In the genomic region with DNA sequence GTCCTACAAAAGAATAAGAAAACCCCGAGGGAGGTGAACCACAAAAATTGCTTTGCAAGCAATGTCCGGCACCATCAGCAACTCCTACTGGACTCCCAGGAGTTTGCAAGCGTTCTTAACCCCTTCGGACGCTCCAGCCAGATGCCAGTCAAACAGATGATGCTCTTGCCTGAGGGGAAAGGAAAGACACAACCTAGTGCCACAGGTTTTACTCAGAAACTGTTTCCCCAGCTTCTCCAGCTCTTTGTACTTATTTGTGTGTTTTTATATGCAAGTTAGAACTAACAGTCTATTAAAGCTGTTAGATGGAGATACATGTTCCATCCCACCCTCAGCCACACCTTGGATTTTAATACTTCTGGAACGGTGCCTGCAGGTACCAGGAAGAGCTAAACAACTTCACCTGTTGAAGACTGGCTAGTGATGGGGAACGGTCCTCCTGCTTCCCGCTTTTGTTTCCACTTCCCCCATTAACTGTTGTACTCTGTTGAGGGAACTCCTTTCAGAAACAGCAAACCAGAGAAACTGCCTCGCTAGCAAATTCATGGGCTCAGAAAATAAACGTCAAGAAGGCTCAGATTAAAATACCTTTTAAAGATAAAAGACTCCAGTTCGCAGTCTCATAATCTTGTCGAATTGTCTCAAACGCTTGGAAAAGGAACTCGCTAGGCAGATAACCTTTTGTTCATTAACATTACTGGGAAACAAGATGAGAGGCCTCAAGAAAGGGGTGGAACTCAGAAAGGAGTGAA, we compare ENCODE assay signal across 8 cellular contexts. TPM values are rescaled to one million over a fixed set of nuclear protein-coding genes. Genes with fewer than 3 reads are reported as not detected.
DNase-seq lines count a peak whose midpoint lies in the region; ATAC-seq and TF ChIP-seq lines count a peak whose summit lies in the region.

No MANE protein-coding gene starts in this region.

- TF ChIP-seq POLR2A in HCT116 (IDR thresholded peaks at IDR 0.05; ENCODE audit: borderline replicate concordance, extremely low read depth, insufficient read depth, insufficient read length): no peak

- H3K36me3 ChIP-seq in CD8-positive, alpha-beta T cell (ENCODE audit: insufficient read depth, low read length): no peaks in the 10 kb centered on the region
- H3K36me3 ChIP-seq in HCT116 (ENCODE audit: control insufficient read depth in 1 of 2, insufficient read depth in 2 of 2, low read length in 2 of 2) (peaks cover 0 to under 1% of the 10 kb centered on the region in 2 experiments; a peak in 2 of 4 replicates), SK-N-MC (ENCODE audit: insufficient read depth, low read length) (no peaks in the 10 kb centered on the region; the same call in 1 of the 2 replicates), lung (ENCODE audit: control insufficient read depth in 2 of 2, insufficient read depth in 2 of 2, low read length in 2 of 2) (peaks cover 1 to 3% of the 10 kb centered on the region in 2 donors), tibial artery (no peaks in the 10 kb centered on the region)

- H4K20me1 ChIP-seq in HCT116 (ENCODE audit: insufficient read depth): peaks cover 3% of the 10 kb centered on the region; the same call in 1 of the 2 replicates

- H3K4me3 ChIP-seq in CD8-positive, alpha-beta T cell (ENCODE audit: low read depth, low read length): no peak overlapping the region
- H3K4me3 ChIP-seq in HCT116 (replicated peaks in 1 of 2; ENCODE audit: low read depth in 1 of 2, low read length in 2 of 2) (peak overlapping the region; percentile 55 to 62), SK-N-MC (peak overlapping the region; percentile 89), lung (peak overlapping the region; percentile 47), tibial artery (peak overlapping the region; percentile 85 to 90)

- CTCF ChIA-PET in CD8-positive, alpha-beta T cell (lab: Charles Lee): interaction anchor here (0.5 to 3.3 kb wide), 4 partner anchors 9 to 204 kb away, joined by 3 to 15 read pairs (median 6); no protein-coding TSS in a partner anchor
- CTCF ChIA-PET in HCT116 (lab: Charles Lee): interaction anchor here (0.6 to 2.5 kb wide), 2 partner anchors 9 to 30 kb away, joined by 3 to 18 read pairs; no protein-coding TSS in a partner anchor

- H3K9me3 Mint-ChIP-seq in CD8-positive, alpha-beta T cell: no peaks in the 10 kb centered on the region
- no peaks in the 10 kb centered on the region for H3K9me3 Mint-ChIP-seq in effector memory CD8-positive, alpha-beta T cell

- POLR2A ChIA-PET in CD8-positive, alpha-beta T cell (lab: Charles Lee): interaction anchor here (1.6 kb wide), 1 partner anchor 10 kb away, joined by 3 read pairs; no protein-coding TSS in a partner anchor
- POLR2A ChIA-PET in HCT116 (lab: Charles Lee): interaction anchor here (1.2 kb wide), 1 partner anchor 9 kb away, joined by 3 read pairs; no protein-coding TSS in a partner anchor

- H3K9ac ChIP-seq in HCT116 (ENCODE audit: low read length): peak overlapping the region; percentile 63
- H3K9ac ChIP-seq in SK-N-MC (ENCODE audit: insufficient read length): peak overlapping the region; percentile 95

- RAD21 ChIA-PET in HCT116 (lab: Charles Lee; ENCODE audit: low non-redundant PET in 1 of 2, low total read pairs in 2 of 2, uncharacterized antibody in 2 of 2, unreplicated experiment in 2 of 2): interaction anchor here in 1 of 2 experiments (1.2 kb wide), 1 partner anchor 9 kb away, joined by 3 read pairs; no protein-coding TSS in a partner anchor

- peaks cover 20% of the 10 kb centered on the region for H3K4me1 ChIP-seq in CD8-positive, alpha-beta T cell (ENCODE audit: insufficient read depth, low read length)
- peaks cover 11 to 22% of the 10 kb centered on the region in 2 experiments; a peak in 3 of 4 replicates for H3K4me1 ChIP-seq in HCT116 (ENCODE audit: control insufficient read depth in 1 of 2, insufficient read depth in 2 of 2, low read length in 2 of 2)
- peaks cover 1 to 13% of the 10 kb centered on the region in 2 donors for H3K4me1 ChIP-seq in lung (ENCODE audit: control insufficient read depth in 2 of 2, insufficient read depth in 2 of 2, low read length in 2 of 2)
- peaks cover 0 to 60% (median 14%) of the 10 kb centered on the region in 4 donors for H3K4me1 ChIP-seq in tibial artery

- no peaks in the 10 kb centered on the region for H3K9me3 ChIP-seq in CD8-positive, alpha-beta T cell (ENCODE audit: low read length)
- H3K9me3 ChIP-seq in HCT116 (ENCODE audit: control insufficient read depth in 1 of 2, insufficient read depth in 1 of 2, low read depth in 1 of 2, low read length in 2 of 2): no peaks in the 10 kb centered on the region
- no peaks in the 10 kb centered on the region for H3K9me3 ChIP-seq in SK-N-MC (ENCODE audit: low read depth, low read length)
- H3K9me3 ChIP-seq in lung (ENCODE audit: control insufficient read depth in 2 of 2, insufficient read depth in 1 of 2, low read length in 1 of 2): no peaks in the 10 kb centered on the region
- H3K9me3 ChIP-seq in tibial artery: no peaks in the 10 kb centered on the region

- intact Hi-C loops in CD8-positive, alpha-beta T cell (cut with DNase I, micrococcal nuclease): loop anchor here in 1 of 2 experiments (2.0 kb wide), 1 partner anchor 33 kb away; no protein-coding TSS in a partner anchor
- intact Hi-C loops in HCT116 (cut with micrococcal nuclease): loop anchor here (5.0 kb wide), 1 partner anchor 110 kb away; no protein-coding TSS in a partner anchor
- intact Hi-C loops in tibial artery (cut with DNase I; ENCODE audit: low total_unique reads): no loop called here

- BruUV-seq in HCT116 (replicated peaks; lab: Mats Ljungman, UMichigan): no TSS peak

- no peaks in the 10 kb centered on the region for H3K9me2 ChIP-seq in HCT116 (ENCODE audit: insufficient read depth)

- no peak for DNase-seq in CD8-positive, alpha-beta T cell
- DNase-seq in HCT116 (ENCODE audit: low read depth, low spot score): peak; percentile 61
- DNase-seq in SK-N-MC (ENCODE audit: low read depth, low spot score): no peak
- DNase-seq in effector memory CD8-positive, alpha-beta T cell: no peak
- DNase-seq in lung (ENCODE audit: low spot score): peak; percentile 40
- peak; percentile 48 to 76 for DNase-seq in tibial artery

- TF ChIP-seq CTCF in CD8-positive, alpha-beta T cell (IDR thresholded peaks at IDR 0.05): no peak
- peak in 2 of 3 experiments; percentile 53 to 56; a peak in 4 of 6 replicates for TF ChIP-seq CTCF in HCT116 (IDR thresholded peaks at IDR 0.05 in 2 of 3, conservative IDR thresholded peaks at IDR 0.05 in 1 of 3; ENCODE audit: borderline replicate concordance in 1 of 3, insufficient read depth in 1 of 3, low read depth in 2 of 3, low read length in 2 of 3)
- no peak for TF ChIP-seq CTCF in lung (IDR thresholded peaks at IDR 0.05; ENCODE audit: control extremely low read depth, extremely low read depth)
- TF ChIP-seq CTCF in tibial artery (IDR thresholded peaks at IDR 0.05): peak; percentile 40 to 47

- H3K36me3 Mint-ChIP-seq in CD8-positive, alpha-beta T cell: no peaks in the 10 kb centered on the region
- H3K36me3 Mint-ChIP-seq in effector memory CD8-positive, alpha-beta T cell (ENCODE audit: insufficient read depth): no peaks in the 10 kb centered on the region

- peaks cover 29% of the 10 kb centered on the region for H3K27me3 ChIP-seq in CD8-positive, alpha-beta T cell (ENCODE audit: insufficient read depth, low read length)
- H3K27me3 ChIP-seq in HCT116 (ENCODE audit: insufficient read depth, low read length) (no peaks in the 10 kb centered on the region), lung (ENCODE audit: control insufficient read depth, insufficient read depth) (no peaks in the 10 kb centered on the region), tibial artery (no peaks in the 10 kb centered on the region)

- H3K4me3 Mint-ChIP-seq in CD8-positive, alpha-beta T cell: peak overlapping the region; percentile 72
- peak overlapping the region; percentile 60 to 67 for H3K4me3 Mint-ChIP-seq in effector memory CD8-positive, alpha-beta T cell

- peaks cover 30% of the 10 kb centered on the region for H3K79me2 ChIP-seq in HCT116 (ENCODE audit: insufficient read depth, low read length)

- H3K27ac Mint-ChIP-seq in CD8-positive, alpha-beta T cell: no peak overlapping the region
- no peak overlapping the region for H3K27ac Mint-ChIP-seq in effector memory CD8-positive, alpha-beta T cell

- 0 out of 2 replicates have a peak, but pooled peaks have one; percentile 24 for TF ChIP-seq RAD21 in HCT116 (IDR thresholded peaks at IDR 0.05; ENCODE audit: low read depth)

- no peak overlapping the region for H3K27ac ChIP-seq in CD8-positive, alpha-beta T cell (ENCODE audit: low read depth, low read length)
- peak overlapping the region; percentile 71 for H3K27ac ChIP-seq in HCT116 (ENCODE audit: low read depth, low read length)
- H3K27ac ChIP-seq in SK-N-MC: peak overlapping the region; percentile 73
- H3K27ac ChIP-seq in lung (ENCODE audit: low read depth in 1 of 2, low read length in 1 of 2): peak overlapping the region; percentile 91 to 100
- peak overlapping the region; percentile 98 to 99 for H3K27ac ChIP-seq in tibial artery

- peaks cover 40% of the 10 kb centered on the region for H3K27me3 Mint-ChIP-seq in CD8-positive, alpha-beta T cell (ENCODE audit: low read depth)
- peaks cover 42 to 46% of the 10 kb centered on the region in 2 donors for H3K27me3 Mint-ChIP-seq in effector memory CD8-positive, alpha-beta T cell

- H2AFZ ChIP-seq in HCT116 (ENCODE audit: low read depth, low read length, poor library complexity, severe bottlenecking): peak overlapping the region; percentile 78

- 6 to 7% methylated on average over 14 of the region's 14 CpGs for WGBS in lung, 2 donors

- H3K4me1 Mint-ChIP-seq in CD8-positive, alpha-beta T cell (ENCODE audit: low read depth): peaks cover 20% of the 10 kb centered on the region
- H3K4me1 Mint-ChIP-seq in effector memory CD8-positive, alpha-beta T cell (ENCODE audit: low read depth in 2 of 2): peaks cover 17 to 20% of the 10 kb centered on the region in 2 donors

- H3K4me2 ChIP-seq in HCT116 (ENCODE audit: low read length): peak overlapping the region; percentile 85

- no peak for ATAC-seq in CD8-positive, alpha-beta T cell
- ATAC-seq in HCT116: peak; percentile 57
- ATAC-seq in effector memory CD8-positive, alpha-beta T cell (replicated peaks): no peak
- ATAC-seq in lung (ENCODE audit: insufficient read depth, low FRiP score): peak; percentile 6
- no peak for ATAC-seq in HG03175 (IDR thresholded peaks at IDR 0.05; ENCODE audit: unreplicated experiment)
- no peak for ATAC-seq in HG02588 (IDR thresholded peaks at IDR 0.05; ENCODE audit: unreplicated experiment)

RNA-seq across cellular contexts. Expression of gene FERMT2, which starts 1.1 kb away (rescaled TPM):
- not detected for total RNA-seq in CD8-positive, alpha-beta T cell
- 24.8 TPM for total RNA-seq in HCT116 (2021; ENCODE audit: unreplicated experiment)
- polyA plus RNA-seq in HCT116 (2012): 10.4 and 13.7 TPM in 2 replicates
- total RNA-seq in lung: 100 to 1,000 TPM in 1 of 2 donors, 10 to 100 TPM in 1; 88.5 to 170 TPM
- 10 to 100 TPM; 33.2 to 44.8 TPM for polyA plus RNA-seq in lung

Comparison
In these comparisons a context has a peak if more than half of its experiments do, and no peak if none do; other contexts are left out.
1. ATAC-seq: peak in HCT116 (single experiment) and lung (single experiment); none in CD8-positive, alpha-beta T cell (single experiment), effector memory CD8-positive, alpha-beta T cell (single experiment), HG03175 (single experiment) and HG02588 (single experiment).
2. DNase-seq: peak in HCT116 (single experiment), lung (single experiment) and tibial artery (2 of 2); none in CD8-positive, alpha-beta T cell (0 of 7), SK-N-MC (single experiment) and effector memory CD8-positive, alpha-beta T cell (0 of 3).
3. CTCF ChIP-seq: peak in HCT116 (2 of 3) and tibial artery (2 of 2); none in CD8-positive, alpha-beta T cell (single experiment) and lung (single experiment).
4. RNA of gene FERMT2, which starts 1.1 kb away (total RNA-seq): 88.5 to 170 TPM in lung and 24.8 TPM in HCT116 (single experiment); not detected in CD8-positive, alpha-beta T cell; every median in the first group is over 10 times any median in the second.